ENCODE assay signal across 8 cellular contexts in genomic region chr1:205849619-205850355, GRCh38. TPM values are rescaled to one million over a fixed set of nuclear protein-coding genes. Genes with fewer than 3 reads are reported as not detected.
DNase-seq lines count a peak whose midpoint lies in the region; ATAC-seq and TF ChIP-seq lines count a peak whose summit lies in the region.

PM20D1 (minus strand) TSS chr1:205850132; CDS start chr1:205850072, 60 bp downstream.

- H3K4me1 Mint-ChIP-seq in activated CD4-positive, alpha-beta T cell treated with anti-CD3 and anti-CD28 coated beads for 36 hours = peaks cover 28% of the 10 kb centered on the region

- peak; percentile 99 for ATAC-seq in GM18867 (IDR thresholded peaks at IDR 0.05; ENCODE audit: unreplicated experiment)
- ATAC-seq in HG03175 (IDR thresholded peaks at IDR 0.05; ENCODE audit: unreplicated experiment) = peak; percentile 99
- ATAC-seq in activated CD4-positive, alpha-beta T cell treated with anti-CD3 and anti-CD28 coated beads for 36 hours = peak; percentile 98
- peak; percentile 82 for ATAC-seq in lung (ENCODE audit: insufficient read depth, low FRiP score)

- peak within 1 kb of the TSS; percentile 83 for H3K4me3 Mint-ChIP-seq in activated CD4-positive, alpha-beta T cell treated with anti-CD3 and anti-CD28 coated beads for 36 hours

- CTCF ChIA-PET in activated CD4-positive, alpha-beta T cell treated with anti-CD3 and anti-CD28 coated beads for 36 hours (lab: Charles Lee) = interaction anchor here (0.5 to 2.0 kb wide), 7 partner anchors 12 to 562 kb away, joined by 3 to 5 read pairs (median 4); no protein-coding TSS in a partner anchor

- H3K27ac ChIP-seq in colonic mucosa (no peak within 1 kb of the TSS), lung (ENCODE audit: low read depth in 1 of 2, low read length in 1 of 2) (no peak within 1 kb of the TSS)

- no peaks in the 10 kb centered on the region for H3K27me3 Mint-ChIP-seq in activated CD4-positive, alpha-beta T cell treated with anti-CD3 and anti-CD28 coated beads for 36 hours

- H3K27ac Mint-ChIP-seq in activated CD4-positive, alpha-beta T cell treated with anti-CD3 and anti-CD28 coated beads for 36 hours = peak within 1 kb of the TSS; percentile 86

- H3K9me3 Mint-ChIP-seq in activated CD4-positive, alpha-beta T cell treated with anti-CD3 and anti-CD28 coated beads for 36 hours (ENCODE audit: low read depth) = no peaks in the 10 kb centered on the region

- peak; percentile 89 for DNase-seq in activated CD4-positive, alpha-beta T cell treated with anti-CD3 and anti-CD28 coated beads for 36 hours
- DNase-seq in colonic mucosa = peak; percentile 72
- DNase-seq in lung (ENCODE audit: low spot score) = peak; percentile 87
- DNase-seq in stimulated activated CD8-positive, alpha-beta memory T cell treated with anti-CD3 and anti-CD28 coated beads, Interleukin-15, amount 100 ng/mL, for 1 hour (ENCODE audit: low read depth) = peak; percentile 52
- DNase-seq in GM19240 (ENCODE audit: insufficient read length, low spot score) = no peak
- no peak for DNase-seq in NCI-H1436 (lab: John Stamatoyannopoulos, UW)

- POLR2A ChIA-PET in activated CD4-positive, alpha-beta T cell treated with anti-CD3 and anti-CD28 coated beads for 36 hours (lab: Charles Lee) = interaction anchor here (0.6 kb wide), 1 partner anchor 65 kb away, joined by 5 read pairs; no protein-coding TSS in a partner anchor

- 46 to 94% methylated on average over 39 of the region's 39 CpGs for WGBS in lung, 2 donors

- H3K36me3 ChIP-seq in colonic mucosa (no peaks in the 10 kb centered on the region), lung (ENCODE audit: control insufficient read depth in 2 of 2, insufficient read depth in 2 of 2, low read length in 2 of 2) (no peaks in the 10 kb centered on the region)

- no peaks in the 10 kb centered on the region for H3K4me1 ChIP-seq in colonic mucosa
- no peaks in the 10 kb centered on the region for H3K4me1 ChIP-seq in lung (ENCODE audit: control insufficient read depth in 2 of 2, insufficient read depth in 2 of 2, low read length in 2 of 2)

- no peaks in the 10 kb centered on the region for H3K36me3 Mint-ChIP-seq in activated CD4-positive, alpha-beta T cell treated with anti-CD3 and anti-CD28 coated beads for 36 hours (ENCODE audit: low read depth)

- H3K9me3 ChIP-seq in colonic mucosa (no peaks in the 10 kb centered on the region), lung (ENCODE audit: control insufficient read depth in 2 of 2, insufficient read depth in 1 of 2, low read length in 1 of 2) (no peaks in the 10 kb centered on the region)

- H3K4me3 ChIP-seq in colonic mucosa (peak within 1 kb of the TSS; percentile 34), lung (no peak within 1 kb of the TSS)

- intact Hi-C loops in activated CD4-positive, alpha-beta T cell treated with anti-CD3 and anti-CD28 coated beads for 36 hours (cut with DNase I, micrococcal nuclease) = loop anchor here in 1 of 2 experiments (1.0 kb wide), 3 partner anchors 36 to 99 kb away; partner anchors contain the start of genes NUCKS1, RAB29 and SLC41A1
- intact Hi-C loops in colonic mucosa (cut with DNase I) = no loop called here

- H3K9ac ChIP-seq in colonic mucosa (ENCODE audit: low read depth in 2 of 2, low read length in 2 of 2) = no peak within 1 kb of the TSS

- no peaks in the 10 kb centered on the region for H3K27me3 ChIP-seq in colonic mucosa
- H3K27me3 ChIP-seq in lung (ENCODE audit: control insufficient read depth, insufficient read depth) = no peaks in the 10 kb centered on the region

- TF ChIP-seq CTCF in colonic mucosa (IDR thresholded peaks at IDR 0.05) = no peak
- TF ChIP-seq CTCF in lung (IDR thresholded peaks at IDR 0.05; ENCODE audit: control extremely low read depth, extremely low read depth) = no peak

RNA-seq across cellular contexts. Expression of gene PM20D1, which starts in this region (rescaled TPM):
- under 1 TPM; 0.34 to 0.58 TPM for total RNA-seq in activated CD4-positive, alpha-beta T cell treated with anti-CD3 and anti-CD28 coated beads for 36 hours
- total RNA-seq in colonic mucosa (under 1 TPM in 1 of 2 donors, not detected in 1; 0.27 TPM), lung (under 1 TPM; 0.28 to 0.48 TPM)
- polyA plus RNA-seq in lung = under 1 TPM in 1 of 2 donors, not detected in 1; 0.06 TPM

Comparison
In these comparisons a context has a peak if more than half of its experiments do, and no peak if none do; other contexts are left out.
1. Peak in DNase-seq and ATAC-seq in activated CD4-positive, alpha-beta T cell treated with anti-CD3 and anti-CD28 coated beads for 36 hours; RNA of the gene not detected or under 1 TPM.
2. Peak in DNase-seq and H3K4me3 ChIP-seq in colonic mucosa; RNA of the gene not detected or under 1 TPM.
3. Peak in DNase-seq and ATAC-seq in lung; RNA of the gene not detected or under 1 TPM.